26 cellular contexts compared by ENCODE assay signal in genomic region chr20:1667510-1668085, GRCh38. TPM values are rescaled to one million over a fixed set of nuclear protein-coding genes. Genes with fewer than 3 reads are reported as not detected.
DNase-seq lines count a peak whose midpoint lies in the region; ATAC-seq lines count a peak whose summit lies in the region.
"Had no signal": no experiment of that assay in that cellular context is flagged by ENCODE, and none has a peak within 500 bp of the region (broad histone marks: within the 10 kb centered on the region; RNA-seq: fewer than 3 reads in every experiment).

No MANE protein-coding gene starts in this region.

- no peaks in the 10 kb centered on the region for H3K9me3 ChIP-seq in CD8-positive, alpha-beta memory T cell (ENCODE audit: low read length)
- H3K9me3 ChIP-seq: Caco-2, ovary, transverse colon had no signal

- H3K27me3 Mint-ChIP-seq in activated CD4-positive, alpha-beta T cell treated with anti-CD3 and anti-CD28 coated beads, Interleukin-2, amount 10 ng/mL, durations not matched to agents 7 days and 5 days, result no peaks in the 10 kb centered on the region
- H3K27me3 Mint-ChIP-seq in CD8-positive, alpha-beta memory T cell, result peaks cover 0 to 2% of the 10 kb centered on the region in 2 donors
- peaks cover 13 to 18% of the 10 kb centered on the region in 2 donors for H3K27me3 Mint-ChIP-seq in stimulated activated naive B cell treated with anti-CD40 and anti-IgM and Interleukin-4, amounts not matched to agents 10 μg/mL and 1 μg/mL and 100 μg/mL, for 72 hours

- DNase-seq in activated CD4-positive, alpha-beta T cell treated with anti-CD3 and anti-CD28 coated beads, Interleukin-2, amount 10 ng/mL, durations not matched to agents 7 days and 5 days, result no peak
- no peak for DNase-seq in activated CD4-positive, alpha-beta T cell treated with anti-CD3 and anti-CD28 coated beads for 1 hour
- no peak for DNase-seq in CD8-positive, alpha-beta memory T cell
- DNase-seq in activated naive CD4-positive, alpha-beta T cell treated with anti-CD3 and anti-CD28 coated beads, Interleukin-2, amount 50 U/mL, for 72 hours (ENCODE audit: low spot score in 2 of 2), result no peak
- no peak for DNase-seq in stimulated activated naive B cell treated with anti-CD40 and anti-IgM and Interleukin-4, amounts not matched to agents 10 μg/mL and 1 μg/mL and 100 μg/mL, for 72 hours
- no peak for DNase-seq in left colon
- no peak for DNase-seq in germinal center (ENCODE audit: low spot score)
- DNase-seq: activated gamma-delta T cell, aorta, Caco-2, cortex of kidney, foreskin keratinocyte, IMR-90, NCI-H1048, NCI-H1694, NCI-H2171, NCI-H524, ovary, SHP77, transverse colon had no signal

- no peaks in the 10 kb centered on the region for H3K36me3 ChIP-seq in CD8-positive, alpha-beta memory T cell (ENCODE audit: insufficient read depth, low read length)
- H3K36me3 ChIP-seq: cardiac muscle cell, ovary, transverse colon had no signal

- H3K4me1 Mint-ChIP-seq in activated CD4-positive, alpha-beta T cell treated with anti-CD3 and anti-CD28 coated beads, Interleukin-2, amount 10 ng/mL, durations not matched to agents 7 days and 5 days, result peaks cover 90% of the 10 kb centered on the region
- peaks cover 83 to 97% (median 96%) of the 10 kb centered on the region in 3 donors for H3K4me1 Mint-ChIP-seq in CD8-positive, alpha-beta memory T cell
- peaks cover 15 to 32% of the 10 kb centered on the region in 2 donors for H3K4me1 Mint-ChIP-seq in stimulated activated naive B cell treated with anti-CD40 and anti-IgM and Interleukin-4, amounts not matched to agents 10 μg/mL and 1 μg/mL and 100 μg/mL, for 72 hours

- no peaks in the 10 kb centered on the region for H3K27me3 ChIP-seq in CD8-positive, alpha-beta memory T cell (ENCODE audit: insufficient read depth, low read length, poor library complexity, severe bottlenecking)
- H3K27me3 ChIP-seq: cardiac muscle cell, ovary, transverse colon had no signal

- intact Hi-C loops in left colon (cut with DNase I, micrococcal nuclease), result no loop called here

- no peak overlapping the region for H3K4me3 Mint-ChIP-seq in activated CD4-positive, alpha-beta T cell treated with anti-CD3 and anti-CD28 coated beads, Interleukin-2, amount 10 ng/mL, durations not matched to agents 7 days and 5 days
- H3K4me3 Mint-ChIP-seq in CD8-positive, alpha-beta memory T cell, result peak overlapping the region in 4 of 7 donors; percentile 1 to 25 (median 4)
- H3K4me3 Mint-ChIP-seq in stimulated activated naive B cell treated with anti-CD40 and anti-IgM and Interleukin-4, amounts not matched to agents 10 μg/mL and 1 μg/mL and 100 μg/mL, for 72 hours, result no peak overlapping the region
- H3K4me3 Mint-ChIP-seq: B cell had no signal

- H3K36me3 Mint-ChIP-seq in activated CD4-positive, alpha-beta T cell treated with anti-CD3 and anti-CD28 coated beads, Interleukin-2, amount 10 ng/mL, durations not matched to agents 7 days and 5 days (ENCODE audit: low read depth), result peaks cover 41% of the 10 kb centered on the region
- H3K36me3 Mint-ChIP-seq in CD8-positive, alpha-beta memory T cell, result peaks cover 3 to 7% (median 6%) of the 10 kb centered on the region in 3 donors
- peaks cover 15 to 54% of the 10 kb centered on the region in 2 donors for H3K36me3 Mint-ChIP-seq in activated naive CD4-positive, alpha-beta T cell treated with anti-CD3 and anti-CD28 coated beads, Interleukin-2, amount 50 U/mL, for 72 hours
- no peaks in the 10 kb centered on the region for H3K36me3 Mint-ChIP-seq in stimulated activated naive B cell treated with anti-CD40 and anti-IgM and Interleukin-4, amounts not matched to agents 10 μg/mL and 1 μg/mL and 100 μg/mL, for 72 hours

- ATAC-seq in activated naive CD4-positive, alpha-beta T cell treated with anti-CD3 and anti-CD28 coated beads, Interleukin-2, amount 50 U/mL, for 72 hours, result peak; percentile 38 to 53
- ATAC-seq in stimulated activated naive B cell treated with anti-CD40 and anti-IgM and Interleukin-4, amounts not matched to agents 10 μg/mL and 1 μg/mL and 100 μg/mL, for 72 hours (replicated peaks), result peak; percentile 40
- ATAC-seq in left colon (no peak), esophagus mucosa (no peak)
- ATAC-seq: foreskin keratinocyte had no signal

- no peak overlapping the region for H3K4me3 ChIP-seq in CD8-positive, alpha-beta memory T cell (ENCODE audit: low read length)
- H3K4me3 ChIP-seq: cardiac muscle cell, lung, ovary, transverse colon had no signal

- H3K4me1 ChIP-seq in CD8-positive, alpha-beta memory T cell (ENCODE audit: insufficient read depth, low read length), result peaks cover 71% of the 10 kb centered on the region
- H3K4me1 ChIP-seq: Caco-2, foreskin keratinocyte, transverse colon had no signal

- H3K27ac ChIP-seq in CD8-positive, alpha-beta memory T cell (ENCODE audit: low read depth, low read length), result no peak overlapping the region
- H3K27ac ChIP-seq: cardiac muscle cell, foreskin keratinocyte, ovary, transverse colon had no signal

- CTCF ChIA-PET in activated CD4-positive, alpha-beta T cell treated with anti-CD3 and anti-CD28 coated beads, Interleukin-2, amount 10 ng/mL, durations not matched to agents 7 days and 5 days (lab: Charles Lee), result interaction anchor here (0.6 to 4.8 kb wide), 2 partner anchors 10 to 17 kb away, joined by 3 to 26 read pairs; no protein-coding TSS in a partner anchor
- CTCF ChIA-PET in CD8-positive, alpha-beta memory T cell (lab: Charles Lee), result interaction anchor here (0.8 to 1.6 kb wide), 2 partner anchors 11 to 64 kb away, joined by 3 read pairs; no protein-coding TSS in a partner anchor

- peaks cover 22% of the 10 kb centered on the region for H3K9me3 Mint-ChIP-seq in activated CD4-positive, alpha-beta T cell treated with anti-CD3 and anti-CD28 coated beads, Interleukin-2, amount 10 ng/mL, durations not matched to agents 7 days and 5 days
- H3K9me3 Mint-ChIP-seq in CD8-positive, alpha-beta memory T cell, result peaks cover 0 to 9% (median 0%) of the 10 kb centered on the region in 5 donors
- peaks cover 0 to 18% of the 10 kb centered on the region in 2 donors for H3K9me3 Mint-ChIP-seq in activated naive CD4-positive, alpha-beta T cell treated with anti-CD3 and anti-CD28 coated beads, Interleukin-2, amount 50 U/mL, for 72 hours
- H3K9me3 Mint-ChIP-seq in stimulated activated naive B cell treated with anti-CD40 and anti-IgM and Interleukin-4, amounts not matched to agents 10 μg/mL and 1 μg/mL and 100 μg/mL, for 72 hours, result no peaks in the 10 kb centered on the region

- POLR2A ChIA-PET in activated CD4-positive, alpha-beta T cell treated with anti-CD3 and anti-CD28 coated beads, Interleukin-2, amount 10 ng/mL, durations not matched to agents 7 days and 5 days (lab: Charles Lee), result no interaction called here
- POLR2A ChIA-PET in CD8-positive, alpha-beta memory T cell (lab: Charles Lee), result no interaction called here

- peak overlapping the region; percentile 5 for H3K27ac Mint-ChIP-seq in activated CD4-positive, alpha-beta T cell treated with anti-CD3 and anti-CD28 coated beads, Interleukin-2, amount 10 ng/mL, durations not matched to agents 7 days and 5 days
- peak overlapping the region; percentile 28 to 84 (median 50) for H3K27ac Mint-ChIP-seq in CD8-positive, alpha-beta memory T cell
- H3K27ac Mint-ChIP-seq in activated naive CD4-positive, alpha-beta T cell treated with anti-CD3 and anti-CD28 coated beads, Interleukin-2, amount 50 U/mL, for 72 hours, result peak overlapping the region in 1 of 2 donors; percentile 2
- H3K27ac Mint-ChIP-seq in stimulated activated naive B cell treated with anti-CD40 and anti-IgM and Interleukin-4, amounts not matched to agents 10 μg/mL and 1 μg/mL and 100 μg/mL, for 72 hours, result no peak overlapping the region
- H3K27ac Mint-ChIP-seq: B cell had no signal

RNA-seq across cellular contexts. Expression of gene SIRPG, which starts 10.0 kb away (rescaled TPM):
- total RNA-seq in activated CD4-positive, alpha-beta T cell treated with anti-CD3 and anti-CD28 coated beads, Interleukin-2, amount 10 ng/mL, durations not matched to agents 7 days and 5 days, result 10 to 100 TPM; 82.6 to 90.1 TPM
- 10 to 100 TPM in 1 of 2 experiments, 1 to 10 TPM in 1; 9.3 to 11.7 TPM for total RNA-seq in CD8-positive, alpha-beta memory T cell
- 149 TPM for polyA plus RNA-seq in CD8-positive, alpha-beta memory T cell
- total RNA-seq in activated naive CD4-positive, alpha-beta T cell treated with anti-CD3 and anti-CD28 coated beads, Interleukin-2, amount 50 U/mL, for 72 hours, result 10 to 100 TPM; 46.9 to 67.8 TPM
- total RNA-seq in left colon, result 1 to 10 TPM in 1 of 2 donors, under 1 TPM in 1; 0.52 to 1.1 TPM
- 0.60 TPM for total RNA-seq in esophagus mucosa
- total RNA-seq: B cell, Caco-2, cardiac muscle cell, foreskin keratinocyte, IMR-90, renal cortical epithelial cell had no signal
- polyA plus RNA-seq: aorta, cardiac muscle cell, foreskin keratinocyte, IMR-90, neural cell had no signal

RNA-seq across cellular contexts. Expression of gene SIRPB1, which starts 47.8 kb away (rescaled TPM):
- total RNA-seq in activated CD4-positive, alpha-beta T cell treated with anti-CD3 and anti-CD28 coated beads, Interleukin-2, amount 10 ng/mL, durations not matched to agents 7 days and 5 days, result 1 to 10 TPM; 3.6 to 4.5 TPM
- total RNA-seq in CD8-positive, alpha-beta memory T cell, result 1 to 10 TPM; 1.5 to 2.3 TPM
- polyA plus RNA-seq in CD8-positive, alpha-beta memory T cell, result 0.93 TPM
- total RNA-seq in activated naive CD4-positive, alpha-beta T cell treated with anti-CD3 and anti-CD28 coated beads, Interleukin-2, amount 50 U/mL, for 72 hours, result 1 to 10 TPM in 1 of 2 donors, under 1 TPM in 1; 0.99 to 1.9 TPM
- 1 to 10 TPM in 1 of 2 donors, under 1 TPM in 1; 0.37 to 1.8 TPM for total RNA-seq in left colon
- total RNA-seq in esophagus mucosa, result 3.5 TPM
- total RNA-seq: Caco-2, cardiac muscle cell had no signal
- polyA plus RNA-seq: cardiac muscle cell had no signal

Comparison
In these comparisons a context has a peak if more than half of its experiments do, and no peak if none do; other contexts are left out.
1. H3K4me3 Mint-ChIP-seq: peak in CD8-positive, alpha-beta memory T cell (4 of 7); none in activated CD4-positive, alpha-beta T cell treated with anti-CD3 and anti-CD28 coated beads, Interleukin-2, amount 10 ng/mL, durations not matched to agents 7 days and 5 days (single experiment) and stimulated activated naive B cell treated with anti-CD40 and anti-IgM and Interleukin-4, amounts not matched to agents 10 μg/mL and 1 μg/mL and 100 μg/mL, for 72 hours (0 of 2).
2. ATAC-seq: peak in activated naive CD4-positive, alpha-beta T cell treated with anti-CD3 and anti-CD28 coated beads, Interleukin-2, amount 50 U/mL, for 72 hours (2 of 2) and stimulated activated naive B cell treated with anti-CD40 and anti-IgM and Interleukin-4, amounts not matched to agents 10 μg/mL and 1 μg/mL and 100 μg/mL, for 72 hours (2 of 2); none in left colon (single experiment) and esophagus mucosa (single experiment).